ENCODE assay signal across 8 cellular contexts in the genomic region with DNA sequence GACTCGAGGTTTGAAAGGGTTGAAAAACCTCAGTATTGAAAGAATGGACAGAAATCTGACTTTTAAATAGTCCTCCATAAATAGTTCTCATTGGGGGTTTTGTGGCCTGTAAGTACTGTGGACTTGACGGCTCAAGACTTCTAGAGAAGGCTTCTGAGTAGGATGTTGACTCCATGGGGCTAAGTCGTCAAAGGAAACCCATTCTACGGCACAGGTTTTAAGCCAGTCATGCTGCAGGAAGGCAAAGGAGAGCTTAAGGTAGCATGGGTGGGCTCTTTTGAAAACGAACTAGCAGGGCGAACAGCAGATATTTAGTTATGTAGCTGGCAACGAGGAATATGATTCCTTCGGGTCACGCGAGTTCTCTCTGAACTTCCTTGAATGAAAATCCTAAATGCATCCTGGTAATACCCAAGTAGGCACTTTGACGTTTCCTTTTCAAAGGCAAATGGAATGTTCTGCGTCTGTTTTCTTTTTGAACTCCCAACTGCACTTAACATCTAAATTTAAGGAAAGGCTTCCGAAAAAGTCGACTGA. TPM values are rescaled to one million over a fixed set of nuclear protein-coding genes. Genes with fewer than 3 reads are reported as not detected.
DNase-seq lines count a peak whose midpoint lies in the region; ATAC-seq and TF ChIP-seq lines count a peak whose summit lies in the region.

No MANE protein-coding gene starts in this region.

- H3K4me3 ChIP-seq in Panc1 (ENCODE audit: low read depth in 2 of 2, low read length in 2 of 2) (peak overlapping the region; percentile 60 to 78), psoas muscle (peak overlapping the region; percentile 92)

- H3K4me1 ChIP-seq in ES-I3 (ENCODE audit: insufficient read depth, low read length) (peaks cover 14% of the 10 kb centered on the region), Panc1 (ENCODE audit: control insufficient read depth, insufficient read depth, low read length) (peaks cover 4% of the 10 kb centered on the region), psoas muscle (no peaks in the 10 kb centered on the region)

- intact Hi-C loops in Panc1 (cut with micrococcal nuclease; ENCODE audit: unreplicated experiment), result loop anchor here (2.0 to 5.0 kb wide), 2 partner anchors 134 to 162 kb away; no protein-coding TSS in a partner anchor
- intact Hi-C loops in psoas muscle (cut with DNase I), result loop anchor here (2.0 to 5.0 kb wide), 4 partner anchors 74 to 161 kb away; no protein-coding TSS in a partner anchor

- 9 to 12% (median 10%) methylated on average over 14 of the region's 14 CpGs for WGBS in psoas muscle, 3 donors

- H3K27me3 ChIP-seq in Panc1 (ENCODE audit: control insufficient read depth, insufficient read depth, low read length), result no peaks in the 10 kb centered on the region
- H3K27me3 ChIP-seq in psoas muscle (ENCODE audit: insufficient read depth in 3 of 3, low read length in 2 of 3), result no peaks in the 10 kb centered on the region

- H3K36me3 ChIP-seq in ES-I3 (ENCODE audit: insufficient read depth, low read length) (no peaks in the 10 kb centered on the region), Panc1 (ENCODE audit: control insufficient read depth, insufficient read depth, low read length) (no peaks in the 10 kb centered on the region; the same call in 1 of the 2 replicates), psoas muscle (ENCODE audit: insufficient read depth in 1 of 2, low read depth in 1 of 2) (no peaks in the 10 kb centered on the region)

- in situ Hi-C loops in Panc1 (cut with HindIII; ENCODE audit: low pct_unique_long_range_greater_than_20kb, low sequenced_read_pairs), result no loop called here

- CTCF ChIA-PET in Panc1 (lab: Charles Lee), result interaction anchor here (0.9 to 1.3 kb wide), 5 partner anchors 74 to 721 kb away, joined by 3 to 11 read pairs (median 4); no protein-coding TSS in a partner anchor

- ATAC-seq in Panc1 (no peak), psoas muscle (no peak), HG03457 (IDR thresholded peaks at IDR 0.05; ENCODE audit: unreplicated experiment) (no peak), GM21367 (IDR thresholded peaks at IDR 0.05; ENCODE audit: unreplicated experiment) (no peak), GM18519 (IDR thresholded peaks at IDR 0.05; ENCODE audit: low FRiP score, unreplicated experiment) (no peak)

- H3K9ac ChIP-seq in ES-I3 (ENCODE audit: low read depth, low read length), result peak overlapping the region; percentile 87; the same call in 1 of the 2 replicates

- H3K9me3 ChIP-seq in ES-I3 (ENCODE audit: control insufficient read depth, insufficient read depth, low read length) (no peaks in the 10 kb centered on the region), Panc1 (ENCODE audit: control insufficient read depth, insufficient read depth, low read depth, low read length) (no peaks in the 10 kb centered on the region), psoas muscle (no peaks in the 10 kb centered on the region)

- BruUV-seq in Panc1 (replicated peaks; lab: Mats Ljungman, UMichigan), result no TSS peak

- H3K27ac ChIP-seq in Panc1 (ENCODE audit: low read length), result no peak overlapping the region
- no peak overlapping the region for H3K27ac ChIP-seq in psoas muscle

- no peak for DNase-seq in Panc1 (ENCODE audit: low read depth, low spot score)
- peak; percentile 51 to 60 for DNase-seq in erythroblast (lab: John Stamatoyannopoulos, UW)
- no peak for DNase-seq in psoas muscle
- DNase-seq in stimulated activated CD8-positive, alpha-beta memory T cell treated with anti-CD3 and anti-CD28 coated beads, Interleukin-4, amount 100 ng/mL, for 48 hours, result no peak

- no peak for TF ChIP-seq POLR2A in erythroblast (IDR thresholded peaks at IDR 0.05; ENCODE audit: low read length)

- TF ChIP-seq CTCF in Panc1 (IDR thresholded peaks at IDR 0.05), result no peak
- TF ChIP-seq CTCF in psoas muscle (IDR thresholded peaks at IDR 0.05), result no peak

- POLR2A ChIA-PET in Panc1 (lab: Charles Lee), result no interaction called here

RNA-seq across cellular contexts. Expression of gene NEDD4L, which starts 1.1 kb away (rescaled TPM):
- 42.9 TPM for total RNA-seq in Panc1 (2021; ENCODE audit: unreplicated experiment)
- 30.6 TPM for polyA plus RNA-seq in Panc1 (2012; ENCODE audit: insufficient read length)
- total RNA-seq in psoas muscle, result 10 to 100 TPM; 19.6 to 28.0 (median 21.5) TPM
- 10 to 100 TPM; 14.8 to 16.9 (median 15.2) TPM for polyA plus RNA-seq in psoas muscle

Comparison
In these comparisons a context has a peak if more than half of its experiments do, and no peak if none do; other contexts are left out.
1. DNase-seq: peak in erythroblast (2 of 2); none in Panc1 (single experiment), psoas muscle (0 of 2) and stimulated activated CD8-positive, alpha-beta memory T cell treated with anti-CD3 and anti-CD28 coated beads, Interleukin-4, amount 100 ng/mL, for 48 hours (single experiment).